In genomic region chr12:107685360-107686248, GRCh38 we compare ENCODE assay signal across 1 cellular context.
TF ChIP-seq lines count a peak whose summit lies in the region.

Gene PWP1 (plus strand): TSS chr12:107685799. CDS start chr12:107685900, 101 bp downstream.

TF ChIP-seq in HepG2, 621 proteins besides CTCF, POLR2A, EP300 and RAD21 (continued from another document and continues in another):
- peak; percentile 70 for TF ChIP-seq ZNF609 (CRISPR knock-in tag; IDR thresholded peaks at IDR 0.05; ENCODE audit: borderline replicate concordance)
- TF ChIP-seq ZNF615 (CRISPR knock-in tag; IDR thresholded peaks at IDR 0.05; ENCODE audit: borderline replicate concordance) = no peak
- no peak for TF ChIP-seq ATF6 (CRISPR knock-in tag; conservative IDR thresholded peaks at IDR 0.05)
- no peak for TF ChIP-seq PAWR (CRISPR knock-in tag; IDR thresholded peaks at IDR 0.05; ENCODE audit: borderline replicate concordance)
- 0 out of 2 replicates have a peak, but pooled peaks have one; percentile 16 for TF ChIP-seq TBX3 (IDR thresholded peaks at IDR 0.05; ENCODE audit: borderline replicate concordance)
- TF ChIP-seq KDM5A (IDR thresholded peaks at IDR 0.05; ENCODE audit: borderline replicate concordance, low read length) = peak; percentile 95
- 0 out of 2 replicates have a peak, but pooled peaks have one; percentile 57 for TF ChIP-seq ZNF143 (CRISPR knock-in tag; IDR thresholded peaks at IDR 0.05)
- no peak for TF ChIP-seq GTF3A (CRISPR knock-in tag; conservative IDR thresholded peaks at IDR 0.05)
- peak; percentile 91 for TF ChIP-seq ZNF124 (CRISPR knock-in tag; IDR thresholded peaks at IDR 0.05)
- TF ChIP-seq IRF9 (CRISPR knock-in tag; IDR thresholded peaks at IDR 0.05; ENCODE audit: borderline replicate concordance) = peak; percentile 89; the same call in 1 of the 2 replicates
- no peak for TF ChIP-seq ZSCAN5A (CRISPR knock-in tag; IDR thresholded peaks at IDR 0.05; ENCODE audit: borderline replicate concordance)
- no peak; the same call in none of the 2 replicates for TF ChIP-seq PHF21A (CRISPR knock-in tag; IDR thresholded peaks at IDR 0.05)
- TF ChIP-seq TERF1 (CRISPR knock-in tag; IDR thresholded peaks at IDR 0.05) = no peak
- peak; percentile 92 for TF ChIP-seq POGZ (CRISPR knock-in tag; IDR thresholded peaks at IDR 0.05)
- no peak for TF ChIP-seq IRX3 (CRISPR knock-in tag; IDR thresholded peaks at IDR 0.05; ENCODE audit: borderline replicate concordance, low read depth)
- peak; percentile 45 for TF ChIP-seq ZNF589 (CRISPR knock-in tag; conservative IDR thresholded peaks at IDR 0.05)
- peak; percentile 85 for TF ChIP-seq SRF (IDR thresholded peaks at IDR 0.05; ENCODE audit: low read depth, low read length)
- peak; percentile 90 for TF ChIP-seq JARID2 (CRISPR knock-in tag; IDR thresholded peaks at IDR 0.05; ENCODE audit: insufficient replicate concordance)
- peak; percentile 41; the same call in 1 of the 2 replicates for TF ChIP-seq SNAPC2 (CRISPR knock-in tag; IDR thresholded peaks at IDR 0.05)
- no peak for TF ChIP-seq ZNF207 (IDR thresholded peaks at IDR 0.05; ENCODE audit: borderline replicate concordance)
- TF ChIP-seq ZNF724P (CRISPR knock-in tag; IDR thresholded peaks at IDR 0.05; ENCODE audit: borderline replicate concordance) = 0 out of 2 replicates have a peak, but pooled peaks have one; percentile 71
- peak; percentile 78; the same call in 1 of the 2 replicates for TF ChIP-seq NFAT5 (CRISPR knock-in tag; IDR thresholded peaks at IDR 0.05)
- TF ChIP-seq SKIL (CRISPR knock-in tag; IDR thresholded peaks at IDR 0.05; ENCODE audit: borderline replicate concordance) = peak; percentile 55
- TF ChIP-seq ZNF878 (CRISPR knock-in tag; IDR thresholded peaks at IDR 0.05) = 0 out of 2 replicates have a peak, but pooled peaks have one; percentile 9
- TF ChIP-seq ZNF446 (CRISPR knock-in tag; IDR thresholded peaks at IDR 0.05) = 0 out of 2 replicates have a peak, but pooled peaks have one; percentile 58
- TF ChIP-seq ZNF260 (CRISPR knock-in tag; IDR thresholded peaks at IDR 0.05; ENCODE audit: borderline replicate concordance, low read depth) = no peak
- peak; percentile 97; the same call in 1 of the 2 replicates for TF ChIP-seq AHR (CRISPR knock-in tag; IDR thresholded peaks at IDR 0.05)
- TF ChIP-seq ZNF709 (CRISPR knock-in tag; IDR thresholded peaks at IDR 0.05) = peak; percentile 80; the same call in 1 of the 2 replicates
- TF ChIP-seq DRAP1 (CRISPR knock-in tag; IDR thresholded peaks at IDR 0.05) = peak; percentile 89
- peak; percentile 85 for TF ChIP-seq ZFP82 (CRISPR knock-in tag; IDR thresholded peaks at IDR 0.05; ENCODE audit: borderline replicate concordance)
- peak; percentile 44; the same call in 1 of the 2 replicates for TF ChIP-seq TFDP2 (CRISPR knock-in tag; IDR thresholded peaks at IDR 0.05)
- TF ChIP-seq ZNF768 (CRISPR knock-in tag; IDR thresholded peaks at IDR 0.05) = peak; percentile 77; the same call in 1 of the 2 replicates
- no peak; the same call in 1 of the 2 replicates for TF ChIP-seq NFIC (IDR thresholded peaks at IDR 0.05; ENCODE audit: low read length)
- no peak; a peak in 1 of 4 replicates for TF ChIP-seq MAFK (conservative IDR thresholded peaks at IDR 0.05 in 1 of 2, IDR thresholded peaks at IDR 0.05 in 1 of 2; ENCODE audit: low read length in 2 of 2)
- peak; percentile 41 for TF ChIP-seq XRCC5 (optimal IDR thresholded peaks at IDR 0.05; ENCODE audit: low read length)
- TF ChIP-seq FOSL2 (CRISPR knock-in tag; IDR thresholded peaks at IDR 0.05) = peak; percentile 59
- TF ChIP-seq ZNF547 (CRISPR knock-in tag; IDR thresholded peaks at IDR 0.05) = peak; percentile 91
- TF ChIP-seq ZNF382 (CRISPR knock-in tag; IDR thresholded peaks at IDR 0.05; ENCODE audit: borderline replicate concordance) = no peak
